8 cellular contexts compared by ENCODE assay signal in genomic region chr2:219251656-219252055, GRCh38. TPM values are rescaled to one million over a fixed set of nuclear protein-coding genes. Genes with fewer than 3 reads are reported as not detected.
DNase-seq lines count a peak whose midpoint lies in the region; ATAC-seq and TF ChIP-seq lines count a peak whose summit lies in the region.
"Had no signal": no experiment of that assay in that cellular context is flagged by ENCODE, and none has a peak within 500 bp of the region (broad histone marks: within the 10 kb centered on the region; RNA-seq: fewer than 3 reads in every experiment).

No MANE protein-coding gene starts in this region.

- no peaks in the 10 kb centered on the region for H3K27me3 Mint-ChIP-seq in activated T-cell treated with anti-CD3 and anti-CD28 coated beads, Interleukin-2, amount 50 U/mL, for 72 hours (ENCODE audit: low read depth)

- H3K27ac Mint-ChIP-seq in activated T-cell treated with anti-CD3 and anti-CD28 coated beads, Interleukin-2, amount 50 U/mL, for 72 hours, result peak overlapping the region; percentile 21

- H3K36me3 ChIP-seq in duodenal mucosa (ENCODE audit: control insufficient read depth in 1 of 2, insufficient read depth in 2 of 2, low read length in 2 of 2), result peaks cover 14 to 30% of the 10 kb centered on the region in 2 donors
- peaks cover 20% of the 10 kb centered on the region for H3K36me3 ChIP-seq in suprapubic skin

- H3K4me3 ChIP-seq in duodenal mucosa (ENCODE audit: low read depth in 1 of 2, low read length in 2 of 2), result peak overlapping the region; percentile 82 to 87
- H3K4me3 ChIP-seq in suprapubic skin, result peak overlapping the region; percentile 66

- H3K9ac ChIP-seq in duodenal mucosa (ENCODE audit: low read depth in 1 of 2, low read length in 2 of 2), result peak overlapping the region; percentile 74 to 89

- no peak for DNase-seq in activated T-cell treated with anti-CD3 and anti-CD28 coated beads, Interleukin-2, amount 50 U/mL, for 72 hours
- DNase-seq in activated T-cell treated with anti-CD3 and anti-CD28 coated beads for 4 hours (no peak), suprapubic skin (ENCODE audit: low spot score in 2 of 2) (no peak), NCI-H146 (lab: John Stamatoyannopoulos, UW) (no peak)
- DNase-seq: NCI-H1930 had no signal

- no peaks in the 10 kb centered on the region for H3K9me3 Mint-ChIP-seq in activated T-cell treated with anti-CD3 and anti-CD28 coated beads, Interleukin-2, amount 50 U/mL, for 72 hours

- peaks cover 4 to 14% of the 10 kb centered on the region in 2 donors for H3K36me3 Mint-ChIP-seq in activated T-cell treated with anti-CD3 and anti-CD28 coated beads, Interleukin-2, amount 50 U/mL, for 72 hours (ENCODE audit: insufficient read depth in 2 of 2)

- peaks cover 0 to 3% of the 10 kb centered on the region in 2 donors for H3K27me3 ChIP-seq in duodenal mucosa (ENCODE audit: control insufficient read depth in 1 of 2, insufficient read depth in 2 of 2, low read length in 2 of 2)
- H3K27me3 ChIP-seq in suprapubic skin, result no peaks in the 10 kb centered on the region

- no peak for ATAC-seq in activated T-cell treated with anti-CD3 and anti-CD28 coated beads, Interleukin-2, amount 50 U/mL, for 72 hours (replicated peaks in 1 of 2)
- no peak for ATAC-seq in HG03045 (IDR thresholded peaks at IDR 0.05; ENCODE audit: unreplicated experiment)

- H3K27ac ChIP-seq in duodenal mucosa (ENCODE audit: low read depth, low read length), result no peak overlapping the region
- H3K27ac ChIP-seq in suprapubic skin, result peak overlapping the region; percentile 83

- TF ChIP-seq POLR2A in suprapubic skin (IDR thresholded peaks at IDR 0.05), result no peak

- H3K4me1 ChIP-seq in duodenal mucosa (ENCODE audit: control insufficient read depth in 1 of 2, insufficient read depth in 2 of 2, low read length in 2 of 2) (peaks cover 61 to 71% of the 10 kb centered on the region in 2 donors), suprapubic skin (peaks cover 83% of the 10 kb centered on the region)

- H3K9me3 ChIP-seq in duodenal mucosa (ENCODE audit: control insufficient read depth in 1 of 2, low read length in 2 of 2) (no peaks in the 10 kb centered on the region), suprapubic skin (no peaks in the 10 kb centered on the region)

- no peak for TF ChIP-seq EP300 in suprapubic skin (IDR thresholded peaks at IDR 0.05)

- 66% methylated on average over 6 of the region's 6 CpGs for WGBS in suprapubic skin

- no peak for TF ChIP-seq CTCF in suprapubic skin (IDR thresholded peaks at IDR 0.05)

- H3K4me1 Mint-ChIP-seq in activated T-cell treated with anti-CD3 and anti-CD28 coated beads, Interleukin-2, amount 50 U/mL, for 72 hours (ENCODE audit: low read depth), result peaks cover 79% of the 10 kb centered on the region

- H3K4me3 Mint-ChIP-seq in activated T-cell treated with anti-CD3 and anti-CD28 coated beads, Interleukin-2, amount 50 U/mL, for 72 hours, result peak overlapping the region; percentile 75 to 78

RNA-seq across cellular contexts. Expression of gene TUBA4B, which starts 1.4 kb away (rescaled TPM):
- not detected for total RNA-seq in activated T-cell treated with anti-CD3 and anti-CD28 coated beads, Interleukin-2, amount 50 U/mL, for 72 hours
- total RNA-seq in suprapubic skin, result not detected
- total RNA-seq: kidney epithelial cell had no signal

RNA-seq across cellular contexts. Expression of gene TUBA4A, which starts 2.1 kb away (rescaled TPM):
- total RNA-seq in activated T-cell treated with anti-CD3 and anti-CD28 coated beads, Interleukin-2, amount 50 U/mL, for 72 hours, result 10 to 100 TPM; 82.0 to 99.8 TPM
- total RNA-seq in suprapubic skin, result 100 to 1,000 TPM; 194 to 530 (median 394) TPM

RNA-seq across cellular contexts. Expression of gene STK16, which starts 6.4 kb away (rescaled TPM):
- total RNA-seq in activated T-cell treated with anti-CD3 and anti-CD28 coated beads, Interleukin-2, amount 50 U/mL, for 72 hours, result 10 to 100 TPM; 36.8 to 46.0 TPM
- 10 to 100 TPM; 10.9 to 22.9 (median 16.1) TPM for total RNA-seq in suprapubic skin

RNA-seq across cellular contexts. Expression of gene GLB1L, which starts 6.4 kb away (rescaled TPM):
- 1 to 10 TPM; 2.3 to 3.4 TPM for total RNA-seq in activated T-cell treated with anti-CD3 and anti-CD28 coated beads, Interleukin-2, amount 50 U/mL, for 72 hours
- total RNA-seq in suprapubic skin, result 1 to 10 TPM; 2.5 to 9.8 (median 5.4) TPM

RNA-seq across cellular contexts. Expression of gene ANKZF1, which starts 22.1 kb away (rescaled TPM):
- 100 to 1,000 TPM; 101 to 117 TPM for total RNA-seq in activated T-cell treated with anti-CD3 and anti-CD28 coated beads, Interleukin-2, amount 50 U/mL, for 72 hours
- 100 to 1,000 TPM in 1 of 4 donors, 10 to 100 TPM in 3; 38.6 to 252 (median 61.7) TPM for total RNA-seq in suprapubic skin
